Comparison of ENCODE assay signal across 17 cellular contexts in genomic region chr12:129073157-129073915, GRCh38.
DNase-seq lines count a peak whose midpoint lies in the region; ATAC-seq and TF ChIP-seq lines count a peak whose summit lies in the region.
"Had no signal": no experiment of that assay in that cellular context is flagged by ENCODE, and none has a peak within 500 bp of the region (broad histone marks: within the 10 kb centered on the region; RNA-seq: fewer than 3 reads in every experiment).

No MANE protein-coding gene starts in this region.

- H3K4me3 ChIP-seq in endodermal cell (ENCODE audit: low read length) (no peak overlapping the region), neuronal stem cell (ENCODE audit: low read length in 2 of 2) (no peak overlapping the region)
- H3K4me3 ChIP-seq: BLaER1 treated with 17β-estradiol and CSF1 and Interleukin-3, amounts not matched to agents 10 nM and 100 nM; K562 had no signal

- H3K14ac ChIP-seq in neuronal stem cell (ENCODE audit: low read length) = peak overlapping the region; percentile 66

- H3K9me3 ChIP-seq in endodermal cell (ENCODE audit: control insufficient read depth, low read length) (no peaks in the 10 kb centered on the region), neuronal stem cell (replicated peaks in 1 of 2; ENCODE audit: control insufficient read depth in 2 of 2, insufficient read depth in 1 of 2, low read depth in 1 of 2, low read length in 2 of 2) (no peaks in the 10 kb centered on the region)
- H3K9me3 ChIP-seq: BLaER1 treated with 17β-estradiol and CSF1 and Interleukin-3, amounts not matched to agents 10 nM and 100 nM had no signal

- H2BK15ac ChIP-seq in neuronal stem cell (ENCODE audit: low read length) = no peak overlapping the region

- H3K27me3 Mint-ChIP-seq in endodermal cell (ENCODE audit: insufficient read depth) = peaks cover 6% of the 10 kb centered on the region
- peaks cover 18% of the 10 kb centered on the region for H3K27me3 Mint-ChIP-seq in mesothelial cell of epicardium (ENCODE audit: low read depth)
- H3K27me3 Mint-ChIP-seq: B cell had no signal

- H3K27ac Mint-ChIP-seq in endodermal cell (no peak overlapping the region), mesothelial cell of epicardium (no peak overlapping the region)
- H3K27ac Mint-ChIP-seq: B cell; CD8-positive, alpha-beta T cell had no signal

- H2BK5ac ChIP-seq in neuronal stem cell (ENCODE audit: low read length) = no peak overlapping the region

- no peak for TF ChIP-seq CTCF in endodermal cell (conservative IDR thresholded peaks at IDR 0.05)
- TF ChIP-seq CTCF in mesothelial cell of epicardium (IDR thresholded peaks at IDR 0.05; ENCODE audit: unreplicated experiment) = no peak

- H3K4me1 ChIP-seq in endodermal cell (ENCODE audit: control insufficient read depth, insufficient read depth, low read length) = peaks cover 8% of the 10 kb centered on the region
- H3K4me1 ChIP-seq in neuronal stem cell (ENCODE audit: control insufficient read depth in 2 of 2, insufficient read depth in 1 of 2, low read depth in 1 of 2, low read length in 2 of 2) = no peaks in the 10 kb centered on the region

- H3K4me2 ChIP-seq in neuronal stem cell (ENCODE audit: insufficient read depth, low read length, poor library complexity, severe bottlenecking) = no peak overlapping the region
- H3K4me2 ChIP-seq: BLaER1 treated with 17β-estradiol and CSF1 and Interleukin-3, amounts not matched to agents 10 nM and 100 nM had no signal

- H3K9me3 Mint-ChIP-seq in endodermal cell (no peaks in the 10 kb centered on the region), mesothelial cell of epicardium (no peaks in the 10 kb centered on the region)
- H3K9me3 Mint-ChIP-seq: CD8-positive, alpha-beta T cell; H9 had no signal

- no peak overlapping the region for H2BK12ac ChIP-seq in neuronal stem cell (ENCODE audit: low read length)

- H2AFZ ChIP-seq in neuronal stem cell (ENCODE audit: low read length) = no peak overlapping the region

- no peak overlapping the region for H3K18ac ChIP-seq in neuronal stem cell (ENCODE audit: low read length)

- ATAC-seq in HG03432 (IDR thresholded peaks at IDR 0.05; ENCODE audit: unreplicated experiment) (no peak), GM18867 (IDR thresholded peaks at IDR 0.05; ENCODE audit: unreplicated experiment) (no peak)
- ATAC-seq: CD8-positive, alpha-beta T cell; K562 had no signal

- H3K9ac ChIP-seq in endodermal cell (ENCODE audit: extremely low read depth, low read length, poor library complexity, severe bottlenecking) = no peak overlapping the region
- H3K9ac ChIP-seq in neuronal stem cell (ENCODE audit: low read depth, low read length, poor library complexity) = peak overlapping the region; percentile 10
- H3K9ac ChIP-seq: BLaER1 treated with 17β-estradiol and CSF1 and Interleukin-3, amounts not matched to agents 10 nM and 100 nM had no signal

- H3K27ac ChIP-seq in endodermal cell (ENCODE audit: low read depth, low read length) (no peak overlapping the region), neuronal stem cell (replicated peaks; ENCODE audit: low read length) (no peak overlapping the region)
- H3K27ac ChIP-seq: BLaER1 treated with 17β-estradiol and CSF1 and Interleukin-3, amounts not matched to agents 10 nM and 100 nM had no signal

- H3K79me1 ChIP-seq in neuronal stem cell (ENCODE audit: low read depth, low read length) = no peaks in the 10 kb centered on the region

- H3K4me1 Mint-ChIP-seq in endodermal cell (peaks cover 13% of the 10 kb centered on the region), mesothelial cell of epicardium (no peaks in the 10 kb centered on the region)
- H3K4me1 Mint-ChIP-seq: B cell had no signal

- H3K36me3 ChIP-seq in endodermal cell (ENCODE audit: control insufficient read depth, insufficient read depth, low read length) = no peaks in the 10 kb centered on the region
- no peaks in the 10 kb centered on the region for H3K36me3 ChIP-seq in neuronal stem cell (replicated peaks in 1 of 2; ENCODE audit: control insufficient read depth in 2 of 2, insufficient read depth in 2 of 2, low read length in 2 of 2)
- H3K36me3 ChIP-seq: BLaER1 treated with 17β-estradiol and CSF1 and Interleukin-3, amounts not matched to agents 10 nM and 100 nM had no signal

- no peak overlapping the region for H2AK5ac ChIP-seq in neuronal stem cell (ENCODE audit: low read depth, low read length)

- no peak overlapping the region for H4K8ac ChIP-seq in neuronal stem cell (ENCODE audit: low read depth, low read length)

- DNase-seq in Daoy (ENCODE audit: low read depth) = peak; percentile 82
- DNase-seq in endodermal cell = peak; percentile 32
- DNase-seq in neuronal stem cell (ENCODE audit: low spot score) = no peak
- DNase-seq in mesothelial cell of epicardium (ENCODE audit: low spot score in 2 of 2, unreplicated experiment in 2 of 2) = no peak
- no peak for DNase-seq in NCI-H526 treated with DMSO at 0.1 percent for 48 hours (lab: John Stamatoyannopoulos, UW)
- DNase-seq: Calu3; CD8-positive, alpha-beta T cell; DMS 273 treated with DMSO at 0.1 percent for 48 hours; DMS53; GF-D8; H9; IMR-90 had no signal

- H3K4me3 Mint-ChIP-seq in endodermal cell = no peak overlapping the region
- no peak overlapping the region for H3K4me3 Mint-ChIP-seq in mesothelial cell of epicardium
- H3K4me3 Mint-ChIP-seq: B cell; CD8-positive, alpha-beta T cell; H9 had no signal

- H3K23ac ChIP-seq in neuronal stem cell (ENCODE audit: low read depth, low read length, poor library complexity) = no peak overlapping the region

- H3K4ac ChIP-seq in neuronal stem cell (ENCODE audit: low read length) = no peak overlapping the region

- H3K27me3 ChIP-seq in endodermal cell (ENCODE audit: control insufficient read depth, insufficient read depth, low read length, poor library complexity, severe bottlenecking) (peaks cover 6% of the 10 kb centered on the region), neuronal stem cell (ENCODE audit: control insufficient read depth in 3 of 3, insufficient read depth in 3 of 3, low read depth in 1 of 3, low read length in 3 of 3) (no peaks in the 10 kb centered on the region)
- H3K27me3 ChIP-seq: BLaER1 treated with 17β-estradiol and CSF1 and Interleukin-3, amounts not matched to agents 10 nM and 100 nM had no signal

- no peak overlapping the region for H4K91ac ChIP-seq in neuronal stem cell (ENCODE audit: low read depth, low read length, poor library complexity)

- WGBS in endodermal cell (ENCODE audit: insufficient coverage in 1 of 2, insufficient read length in 1 of 2), 2 experiments = 93 to 95% methylated on average over 19 to 21 of the region's 21 CpGs
- no CpG with 5 or more reads among the region's 21 CpGs for WGBS in neuronal stem cell (ENCODE audit: extremely low coverage in 2 of 2, insufficient read length in 2 of 2, insufficient replicate concordance in 1 of 2), 2 donors

- H3K36me3 Mint-ChIP-seq in endodermal cell (ENCODE audit: low read depth) = peaks cover 18% of the 10 kb centered on the region
- H3K36me3 Mint-ChIP-seq in mesothelial cell of epicardium = no peaks in the 10 kb centered on the region
- H3K36me3 Mint-ChIP-seq: CD8-positive, alpha-beta T cell had no signal

- no peak overlapping the region for H2BK120ac ChIP-seq in neuronal stem cell (ENCODE audit: low read depth, low read length)

Comparison
In these comparisons a context has a peak if more than half of its experiments do, and no peak if none do; other contexts are left out.
1. DNase-seq: peak in Daoy (single experiment) and endodermal cell (single experiment); none in neuronal stem cell (single experiment), mesothelial cell of epicardium (0 of 2) and NCI-H526 treated with DMSO at 0.1 percent for 48 hours (single experiment).